In the genomic region with DNA sequence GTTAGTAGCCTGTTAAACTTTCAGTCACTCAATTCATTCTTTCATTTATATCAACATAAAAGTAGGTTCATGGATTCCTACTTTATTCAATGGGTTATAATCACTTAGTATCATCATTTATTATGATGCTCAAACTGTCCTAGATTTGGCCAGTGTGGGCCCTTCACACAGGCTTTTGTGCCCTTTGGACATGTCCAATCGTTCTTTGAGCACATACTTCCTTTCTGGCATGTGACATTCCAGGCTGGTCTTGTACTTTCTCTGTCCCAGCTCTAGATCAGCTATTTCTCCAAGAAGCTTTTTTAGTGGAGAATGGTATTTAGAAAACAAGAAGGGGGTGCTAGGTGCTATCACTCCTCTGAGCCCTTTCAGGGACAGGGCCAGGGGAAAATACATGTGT, we compare ENCODE assay signal across 1 cellular context.
TF ChIP-seq lines count a peak whose summit lies in the region.

No MANE protein-coding gene starts in this region.

TF ChIP-seq in GM12878, 131 proteins besides CTCF, POLR2A, EP300 and RAD21:
- TF ChIP-seq STAT3 (IDR thresholded peaks at IDR 0.05; ENCODE audit: low read depth, low read length) (no peak), CHD4 (IDR thresholded peaks at IDR 0.05) (no peak), CREB1 (IDR thresholded peaks at IDR 0.05; ENCODE audit: low read depth) (no peak), ZNF207 (IDR thresholded peaks at IDR 0.05; ENCODE audit: borderline replicate concordance) (no peak), RBBP5 (conservative IDR thresholded peaks at IDR 0.05) (no peak), SIN3A (IDR thresholded peaks at IDR 0.05; ENCODE audit: low read depth, low read length) (no peak), TCF12 (IDR thresholded peaks at IDR 0.05; ENCODE audit: low read depth, low read length) (no peak), CEBPB (IDR thresholded peaks at IDR 0.05; ENCODE audit: borderline replicate concordance in 1 of 2, low read depth in 2 of 2, low read length in 2 of 2) (no peak), SUZ12 (IDR thresholded peaks at IDR 0.05; ENCODE audit: unreplicated experiment) (no peak), NR2C2 (IDR thresholded peaks at IDR 0.05; ENCODE audit: borderline replicate concordance, control insufficient read depth, insufficient read length, low read depth) (no peak), SRF (IDR thresholded peaks at IDR 0.05; ENCODE audit: low read depth in 2 of 2, low read length in 2 of 2) (no peak), BACH1 (IDR thresholded peaks at IDR 0.05; ENCODE audit: borderline replicate concordance) (no peak), RAD51 (IDR thresholded peaks at IDR 0.05) (no peak), SMAD5 (IDR thresholded peaks at IDR 0.05; ENCODE audit: low read depth) (no peak), CBX5 (IDR thresholded peaks at IDR 0.05; ENCODE audit: low read depth) (no peak), EED (IDR thresholded peaks at IDR 0.05; ENCODE audit: low read depth) (no peak), NFXL1 (IDR thresholded peaks at IDR 0.05; ENCODE audit: borderline replicate concordance) (no peak)
- TF ChIP-seq, protein P1, sequence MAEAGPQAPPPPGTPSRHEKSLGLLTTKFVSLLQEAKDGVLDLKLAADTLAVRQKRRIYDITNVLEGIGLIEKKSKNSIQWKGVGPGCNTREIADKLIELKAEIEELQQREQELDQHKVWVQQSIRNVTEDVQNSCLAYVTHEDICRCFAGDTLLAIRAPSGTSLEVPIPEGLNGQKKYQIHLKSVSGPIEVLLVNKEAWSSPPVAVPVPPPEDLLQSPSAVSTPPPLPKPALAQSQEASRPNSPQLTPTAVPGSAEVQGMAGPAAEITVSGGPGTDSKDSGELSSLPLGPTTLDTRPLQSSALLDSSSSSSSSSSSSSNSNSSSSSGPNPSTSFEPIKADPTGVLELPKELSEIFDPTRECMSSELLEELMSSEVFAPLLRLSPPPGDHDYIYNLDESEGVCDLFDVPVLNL (IDR thresholded peaks at IDR 0.05; ENCODE audit: low read depth, low read length), result no peak
- TF ChIP-seq, protein P2, sequence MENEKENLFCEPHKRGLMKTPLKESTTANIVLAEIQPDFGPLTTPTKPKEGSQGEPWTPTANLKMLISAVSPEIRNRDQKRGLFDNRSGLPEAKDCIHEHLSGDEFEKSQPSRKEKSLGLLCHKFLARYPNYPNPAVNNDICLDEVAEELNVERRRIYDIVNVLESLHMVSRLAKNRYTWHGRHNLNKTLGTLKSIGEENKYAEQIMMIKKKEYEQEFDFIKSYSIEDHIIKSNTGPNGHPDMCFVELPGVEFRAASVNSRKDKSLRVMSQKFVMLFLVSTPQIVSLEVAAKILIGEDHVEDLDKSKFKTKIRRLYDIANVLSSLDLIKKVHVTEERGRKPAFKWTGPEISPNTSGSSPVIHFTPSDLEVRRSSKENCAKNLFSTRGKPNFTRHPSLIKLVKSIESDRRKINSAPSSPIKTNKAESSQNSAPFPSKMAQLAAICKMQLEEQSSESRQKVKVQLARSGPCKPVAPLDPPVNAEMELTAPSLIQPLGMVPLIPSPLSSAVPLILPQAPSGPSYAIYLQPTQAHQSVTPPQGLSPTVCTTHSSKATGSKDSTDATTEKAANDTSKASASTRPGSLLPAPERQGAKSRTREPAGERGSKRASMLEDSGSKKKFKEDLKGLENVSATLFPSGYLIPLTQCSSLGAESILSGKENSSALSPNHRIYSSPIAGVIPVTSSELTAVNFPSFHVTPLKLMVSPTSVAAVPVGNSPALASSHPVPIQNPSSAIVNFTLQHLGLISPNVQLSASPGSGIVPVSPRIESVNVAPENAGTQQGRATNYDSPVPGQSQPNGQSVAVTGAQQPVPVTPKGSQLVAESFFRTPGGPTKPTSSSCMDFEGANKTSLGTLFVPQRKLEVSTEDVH (IDR thresholded peaks at IDR 0.05; ENCODE audit: low read depth, partially characterized antibody), result no peak
